In the genomic region with DNA sequence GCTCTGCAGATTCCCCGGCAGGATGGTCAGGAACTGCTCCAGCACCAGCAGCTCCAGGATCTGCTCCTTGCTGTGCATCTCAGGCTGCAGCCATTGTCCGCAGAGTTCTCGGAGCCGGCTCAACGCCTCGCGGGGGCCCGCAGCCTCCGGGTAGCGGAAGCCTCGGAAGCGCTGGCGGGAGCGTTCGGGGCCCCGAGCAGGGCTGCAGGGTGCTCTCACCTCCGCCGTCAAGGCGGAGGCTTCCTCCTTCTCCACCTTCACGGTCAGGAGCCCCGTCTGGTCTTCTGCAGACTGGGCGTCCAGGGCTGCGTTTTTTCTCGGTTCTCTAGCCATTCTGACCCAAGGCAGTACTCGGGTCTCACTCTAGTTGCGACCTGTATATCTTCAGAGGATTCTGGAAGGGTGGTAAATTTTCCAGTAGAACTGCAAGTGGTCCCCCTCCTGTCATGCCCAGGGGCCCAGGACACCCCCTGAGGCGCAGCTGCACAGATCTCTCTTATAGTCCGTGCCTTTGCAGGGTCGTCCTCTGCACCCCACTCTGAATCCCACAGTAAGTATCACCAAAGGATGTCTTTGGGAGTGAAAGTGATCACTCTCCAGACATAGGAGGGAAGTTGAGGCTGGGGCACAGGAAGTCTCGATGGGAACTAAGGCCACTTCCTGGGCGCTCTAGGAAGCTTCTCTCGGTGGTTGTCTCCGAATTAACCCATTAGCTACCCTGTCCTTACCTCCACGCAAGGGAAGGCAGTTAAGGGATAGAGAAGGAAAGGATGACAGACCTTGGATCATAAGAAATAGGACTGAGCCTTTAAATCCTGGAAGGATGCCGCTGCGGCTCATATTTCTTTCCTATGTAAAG, we compare ENCODE assay signal across 1 cellular context.
TF ChIP-seq lines count a peak whose summit lies in the region.

Gene ZKSCAN4 (minus strand): TSS at position 622 of the 859 bp plus-strand sequence. CDS start 289 bp downstream, at position 333.

TF ChIP-seq in HEK293, 187 proteins besides CTCF, POLR2A, EP300 and RAD21 (continued from another document):
- TF ChIP-seq, protein P1, sequence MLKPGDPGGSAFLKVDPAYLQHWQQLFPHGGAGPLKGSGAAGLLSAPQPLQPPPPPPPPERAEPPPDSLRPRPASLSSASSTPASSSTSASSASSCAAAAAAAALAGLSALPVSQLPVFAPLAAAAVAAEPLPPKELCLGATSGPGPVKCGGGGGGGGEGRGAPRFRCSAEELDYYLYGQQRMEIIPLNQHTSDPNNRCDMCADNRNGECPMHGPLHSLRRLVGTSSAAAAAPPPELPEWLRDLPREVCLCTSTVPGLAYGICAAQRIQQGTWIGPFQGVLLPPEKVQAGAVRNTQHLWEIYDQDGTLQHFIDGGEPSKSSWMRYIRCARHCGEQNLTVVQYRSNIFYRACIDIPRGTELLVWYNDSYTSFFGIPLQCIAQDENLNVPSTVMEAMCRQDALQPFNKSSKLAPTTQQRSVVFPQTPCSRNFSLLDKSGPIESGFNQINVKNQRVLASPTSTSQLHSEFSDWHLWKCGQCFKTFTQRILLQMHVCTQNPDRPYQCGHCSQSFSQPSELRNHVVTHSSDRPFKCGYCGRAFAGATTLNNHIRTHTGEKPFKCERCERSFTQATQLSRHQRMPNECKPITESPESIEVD (tag by site-specific recombination; IDR thresholded peaks at IDR 0.05), result 0 out of 2 replicates have a peak, but pooled peaks have one; percentile 5
- TF ChIP-seq KLF16 (tag by site-specific recombination; IDR thresholded peaks at IDR 0.05) (no peak), ZNF571 (tag by site-specific recombination; IDR thresholded peaks at IDR 0.05) (no peak), ZNF747 (tag by site-specific recombination; IDR thresholded peaks at IDR 0.05) (no peak), PRDM10 (tag by site-specific recombination; IDR thresholded peaks at IDR 0.05) (no peak), ZNF114 (tag by site-specific recombination; IDR thresholded peaks at IDR 0.05) (no peak), ZNF664 (tag by site-specific recombination; IDR thresholded peaks at IDR 0.05) (no peak), ZNF654 (tag by site-specific recombination; IDR thresholded peaks at IDR 0.05; ENCODE audit: low read depth) (no peak), ZNF16 (tag by site-specific recombination; IDR thresholded peaks at IDR 0.05; ENCODE audit: low read depth) (no peak), ZNF626 (tag by site-specific recombination; IDR thresholded peaks at IDR 0.05) (no peak), ZNF629 (tag by site-specific recombination; IDR thresholded peaks at IDR 0.05) (peak; percentile 67; the same call in 1 of the 2 replicates), ZNF561 (tag by site-specific recombination; IDR thresholded peaks at IDR 0.05; ENCODE audit: borderline replicate concordance) (peak; percentile 92), HOXD13 (CRISPR knock-in tag; IDR thresholded peaks at IDR 0.05; ENCODE audit: borderline replicate concordance) (no peak), ZNF394 (tag by site-specific recombination; IDR thresholded peaks at IDR 0.05; ENCODE audit: borderline replicate concordance) (peak; percentile 68; the same call in 1 of the 2 replicates), ZNF248 (tag by site-specific recombination; IDR thresholded peaks at IDR 0.05) (no peak), ZNF658 (tag by site-specific recombination; IDR thresholded peaks at IDR 0.05) (no peak), ZBTB17 (tag by site-specific recombination; IDR thresholded peaks at IDR 0.05) (peak; percentile 56), ZNF223 (tag by site-specific recombination; IDR thresholded peaks at IDR 0.05) (no peak), ZNF624 (tag by site-specific recombination; IDR thresholded peaks at IDR 0.05) (no peak), KLF8 (tag by site-specific recombination; IDR thresholded peaks at IDR 0.05) (peak; percentile 70; the same call in 1 of the 2 replicates), ZNF548 (tag by site-specific recombination; IDR thresholded peaks at IDR 0.05) (no peak), ZFP3 (tag by site-specific recombination; IDR thresholded peaks at IDR 0.05; ENCODE audit: low read depth) (no peak), ZNF140 (tag by site-specific recombination; IDR thresholded peaks at IDR 0.05) (no peak), ZNF148 (tag by site-specific recombination; IDR thresholded peaks at IDR 0.05; ENCODE audit: borderline replicate concordance) (no peak), ZNF529 (tag by site-specific recombination; IDR thresholded peaks at IDR 0.05; ENCODE audit: insufficient replicate concordance) (no peak), ZNF580 (tag by site-specific recombination; IDR thresholded peaks at IDR 0.05) (peak; percentile 87), GLI4 (tag by site-specific recombination; IDR thresholded peaks at IDR 0.05) (no peak), ZNF157 (tag by site-specific recombination; IDR thresholded peaks at IDR 0.05) (no peak), ZNF274 (IDR thresholded peaks at IDR 0.05; ENCODE audit: low read length) (no peak), ZNF274 (tag by site-specific recombination; IDR thresholded peaks at IDR 0.05; ENCODE audit: borderline replicate concordance) (no peak)
- TF ChIP-seq, protein P2, sequence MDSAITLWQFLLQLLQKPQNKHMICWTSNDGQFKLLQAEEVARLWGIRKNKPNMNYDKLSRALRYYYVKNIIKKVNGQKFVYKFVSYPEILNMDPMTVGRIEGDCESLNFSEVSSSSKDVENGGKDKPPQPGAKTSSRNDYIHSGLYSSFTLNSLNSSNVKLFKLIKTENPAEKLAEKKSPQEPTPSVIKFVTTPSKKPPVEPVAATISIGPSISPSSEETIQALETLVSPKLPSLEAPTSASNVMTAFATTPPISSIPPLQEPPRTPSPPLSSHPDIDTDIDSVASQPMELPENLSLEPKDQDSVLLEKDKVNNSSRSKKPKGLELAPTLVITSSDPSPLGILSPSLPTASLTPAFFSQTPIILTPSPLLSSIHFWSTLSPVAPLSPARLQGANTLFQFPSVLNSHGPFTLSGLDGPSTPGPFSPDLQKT (IDR thresholded peaks at IDR 0.05; ENCODE audit: borderline replicate concordance, low read depth, low read length), result no peak
